In genomic region chr6:36885461-36886401, GRCh38 we compare ENCODE assay signal across 8 cellular contexts. TPM values are rescaled to one million over a fixed set of nuclear protein-coding genes. Genes with fewer than 3 reads are reported as not detected.
DNase-seq lines count a peak whose midpoint lies in the region; TF ChIP-seq lines count a peak whose summit lies in the region.

Gene C6orf89, plus strand, starts transcription at chr6:36885952. Its CDS starts 13,493 bp downstream, at chr6:36899445.

- TF ChIP-seq POLR2A in stomach (IDR thresholded peaks at IDR 0.05) = peak in 1 of 4 donors; percentile 33

- H3K9me3 ChIP-seq in MM.1S (replicated peaks; ENCODE audit: insufficient read depth, low read length) = no peaks in the 10 kb centered on the region
- no peaks in the 10 kb centered on the region for H3K9me3 ChIP-seq in neural cell (ENCODE audit: low read length)
- H3K9me3 ChIP-seq in stomach = no peaks in the 10 kb centered on the region

- H3K9ac ChIP-seq in MM.1S (ENCODE audit: low read length) (peak within 1 kb of the TSS; percentile 76), neural cell (ENCODE audit: low read length) (peak within 1 kb of the TSS; percentile 82)

- H2AFZ ChIP-seq in MM.1S (ENCODE audit: low read length) = peak within 1 kb of the TSS; percentile 99
- H2AFZ ChIP-seq in neural cell (ENCODE audit: low read depth, low read length) = peak within 1 kb of the TSS; percentile 99

- WGBS in stomach, 5 donors = 3 to 4% (median 3%) methylated on average over 31 to 48 of the region's 48 CpGs

- DNase-seq in GM03348 (ENCODE audit: low spot score) (peak; percentile 95), HCEC 1CT (peak; percentile 98), MM.1S (peak; percentile 98), SIG-M5 (lab: John Stamatoyannopoulos, UW) (peak; percentile 93), activated gamma-delta T cell (lab: John Stamatoyannopoulos, UW) (peak; percentile 91), fibroblast of the conjunctiva (ENCODE audit: low read depth) (peak; percentile 96), stomach (peak; percentile 98)

- peak within 1 kb of the TSS; percentile 38; the same call in 1 of the 2 replicates for H3K27ac ChIP-seq in MM.1S (ENCODE audit: low read length)
- H3K27ac ChIP-seq in neural cell (ENCODE audit: low read length) = peak within 1 kb of the TSS; percentile 77
- H3K27ac ChIP-seq in stomach = peak within 1 kb of the TSS; percentile 83 to 94 (median 86)

- intact Hi-C loops in stomach (cut with DNase I; ENCODE audit: low total_unique reads) = no loop called here

- H3K27me3 ChIP-seq in MM.1S (replicated peaks; ENCODE audit: insufficient read depth, low read length) (no peaks in the 10 kb centered on the region), neural cell (ENCODE audit: insufficient read depth, low read depth, low read length) (no peaks in the 10 kb centered on the region), stomach (no peaks in the 10 kb centered on the region)

- H3K4me2 ChIP-seq in MM.1S (ENCODE audit: low read depth, low read length) = peak within 1 kb of the TSS; percentile 89
- H3K4me2 ChIP-seq in neural cell (ENCODE audit: low read length) = peak within 1 kb of the TSS; percentile 94

- TF ChIP-seq RAD21 in neural cell (conservative IDR thresholded peaks at IDR 0.05) = peak; percentile 82

- H3K4me3 ChIP-seq in MM.1S (ENCODE audit: low read length) (peak within 1 kb of the TSS; percentile 86), neural cell (ENCODE audit: low read length) (peak within 1 kb of the TSS; percentile 92), stomach (peak within 1 kb of the TSS; percentile 69 to 80 (median 79))

- peaks cover 24% of the 10 kb centered on the region for H3K79me2 ChIP-seq in MM.1S (ENCODE audit: low read length)
- H3K79me2 ChIP-seq in neural cell (replicated peaks; ENCODE audit: insufficient read depth, low read length) = peaks cover 10% of the 10 kb centered on the region

- TF ChIP-seq EP300 in neural cell (conservative IDR thresholded peaks at IDR 0.05; ENCODE audit: poor library complexity, severe bottlenecking) (peak; percentile 80), stomach (IDR thresholded peaks at IDR 0.05) (no peak)

- peak; percentile 76 for TF ChIP-seq CTCF in MM.1S (IDR thresholded peaks at IDR 0.05; ENCODE audit: low read length)
- TF ChIP-seq CTCF in neural cell (IDR thresholded peaks at IDR 0.05; ENCODE audit: poor library complexity, severe bottlenecking) = peak; percentile 99
- TF ChIP-seq CTCF in stomach (IDR thresholded peaks at IDR 0.05) = peak in 5 of 7 experiments; percentile 81 to 97 (median 89)

- H3K4me1 ChIP-seq in MM.1S (ENCODE audit: low read length) = peaks cover 10% of the 10 kb centered on the region; the same call in 1 of the 2 replicates
- H3K4me1 ChIP-seq in stomach = peaks cover 12 to 47% (median 34%) of the 10 kb centered on the region in 4 donors

- H3F3A ChIP-seq in MM.1S (ENCODE audit: insufficient read depth, low read length) = no peaks in the 10 kb centered on the region
- H3F3A ChIP-seq in neural cell (ENCODE audit: insufficient read depth, low read length, poor library complexity, severe bottlenecking) = peaks cover 3% of the 10 kb centered on the region

- no peaks in the 10 kb centered on the region for H3K36me3 ChIP-seq in MM.1S (replicated peaks; ENCODE audit: insufficient read depth, low read length)
- H3K36me3 ChIP-seq in neural cell (ENCODE audit: insufficient read depth, low read length) = no peaks in the 10 kb centered on the region
- no peaks in the 10 kb centered on the region for H3K36me3 ChIP-seq in stomach

- H4K20me1 ChIP-seq in MM.1S (ENCODE audit: insufficient read depth, low read length) = no peaks in the 10 kb centered on the region
- H4K20me1 ChIP-seq in neural cell (ENCODE audit: insufficient read depth) = no peaks in the 10 kb centered on the region

- H3K9me2 ChIP-seq in MM.1S (replicated peaks; ENCODE audit: insufficient read depth, low read length) (no peaks in the 10 kb centered on the region), neural cell (ENCODE audit: insufficient read depth, low read length) (no peaks in the 10 kb centered on the region)

TF ChIP-seq in neural cell, 6 proteins besides CTCF, POLR2A, EP300 and RAD21:
- TF ChIP-seq EZH2 (IDR thresholded peaks at IDR 0.05; ENCODE audit: borderline replicate concordance, insufficient read depth, low read length, poor library complexity, severe bottlenecking) (no peak), SMC3 (conservative IDR thresholded peaks at IDR 0.05; ENCODE audit: poor library complexity) (peak; percentile 98), MXI1 (conservative IDR thresholded peaks at IDR 0.05; ENCODE audit: poor library complexity, severe bottlenecking) (peak; percentile 89), POLR2AphosphoS5 (IDR thresholded peaks at IDR 0.05) (peak; percentile 86), TAF1 (IDR thresholded peaks at IDR 0.05; ENCODE audit: low read depth) (no peak)
- TF ChIP-seq, protein P1, sequence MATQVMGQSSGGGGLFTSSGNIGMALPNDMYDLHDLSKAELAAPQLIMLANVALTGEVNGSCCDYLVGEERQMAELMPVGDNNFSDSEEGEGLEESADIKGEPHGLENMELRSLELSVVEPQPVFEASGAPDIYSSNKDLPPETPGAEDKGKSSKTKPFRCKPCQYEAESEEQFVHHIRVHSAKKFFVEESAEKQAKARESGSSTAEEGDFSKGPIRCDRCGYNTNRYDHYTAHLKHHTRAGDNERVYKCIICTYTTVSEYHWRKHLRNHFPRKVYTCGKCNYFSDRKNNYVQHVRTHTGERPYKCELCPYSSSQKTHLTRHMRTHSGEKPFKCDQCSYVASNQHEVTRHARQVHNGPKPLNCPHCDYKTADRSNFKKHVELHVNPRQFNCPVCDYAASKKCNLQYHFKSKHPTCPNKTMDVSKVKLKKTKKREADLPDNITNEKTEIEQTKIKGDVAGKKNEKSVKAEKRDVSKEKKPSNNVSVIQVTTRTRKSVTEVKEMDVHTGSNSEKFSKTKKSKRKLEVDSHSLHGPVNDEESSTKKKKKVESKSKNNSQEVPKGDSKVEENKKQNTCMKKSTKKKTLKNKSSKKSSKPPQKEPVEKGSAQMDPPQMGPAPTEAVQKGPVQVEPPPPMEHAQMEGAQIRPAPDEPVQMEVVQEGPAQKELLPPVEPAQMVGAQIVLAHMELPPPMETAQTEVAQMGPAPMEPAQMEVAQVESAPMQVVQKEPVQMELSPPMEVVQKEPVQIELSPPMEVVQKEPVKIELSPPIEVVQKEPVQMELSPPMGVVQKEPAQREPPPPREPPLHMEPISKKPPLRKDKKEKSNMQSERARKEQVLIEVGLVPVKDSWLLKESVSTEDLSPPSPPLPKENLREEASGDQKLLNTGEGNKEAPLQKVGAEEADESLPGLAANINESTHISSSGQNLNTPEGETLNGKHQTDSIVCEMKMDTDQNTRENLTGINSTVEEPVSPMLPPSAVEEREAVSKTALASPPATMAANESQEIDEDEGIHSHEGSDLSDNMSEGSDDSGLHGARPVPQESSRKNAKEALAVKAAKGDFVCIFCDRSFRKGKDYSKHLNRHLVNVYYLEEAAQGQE (IDR thresholded peaks at IDR 0.05; ENCODE audit: borderline replicate concordance) = peak; percentile 16

RNA-seq across cellular contexts. Expression of gene C6orf89, which starts in this region (rescaled TPM):
- polyA plus RNA-seq in neural cell (24.6 and 27.8 TPM in 2 replicates), stomach (10 to 100 TPM in 2 of 3 donors, 1 to 10 TPM in 1; 7.0 to 12.0 (median 11.4) TPM)
- 36.3 and 39.9 TPM in 2 replicates for polyA minus RNA-seq in neural cell
- total RNA-seq in stomach = 10 to 100 TPM; 14.6 to 47.2 (median 37.9) TPM

Comparison
In these comparisons a context has a peak if more than half of its experiments do, and no peak if none do; other contexts are left out.
1. Peak in every context shown above with its lines: DNase-seq, H3K4me3 ChIP-seq and H3K27ac ChIP-seq.